In genomic region chr5:91361055-91361701, GRCh38 we compare ENCODE assay signal across 9 cellular contexts. TPM values are rescaled to one million over a fixed set of nuclear protein-coding genes. Genes with fewer than 3 reads are reported as not detected.
DNase-seq lines count a peak whose midpoint lies in the region; ATAC-seq and TF ChIP-seq lines count a peak whose summit lies in the region.
"Had no signal": no experiment of that assay in that cellular context is flagged by ENCODE, and none has a peak within 500 bp of the region (broad histone marks: within the 10 kb centered on the region; RNA-seq: fewer than 3 reads in every experiment).

No MANE protein-coding gene starts in this region.

- H3K27me3 Mint-ChIP-seq in activated T-cell treated with anti-CD3 and anti-CD28 coated beads, Interleukin-2, amount 50 U/mL, for 4 hours (ENCODE audit: low read depth): no peaks in the 10 kb centered on the region
- no peaks in the 10 kb centered on the region for H3K27me3 Mint-ChIP-seq in stimulated activated naive B cell treated with anti-CD40 and anti-IgM and Interleukin-4, amounts not matched to agents 10 μg/mL and 1 μg/mL and 100 μg/mL, for 72 hours

- CTCF ChIA-PET in OCI-LY7 (lab: Charles Lee; ENCODE audit: unreplicated experiment): interaction anchor here (1.0 kb wide), 1 partner anchor 77 kb away, joined by 3 read pairs; no protein-coding TSS in a partner anchor

- H3K4me1 Mint-ChIP-seq in activated T-cell treated with anti-CD3 and anti-CD28 coated beads, Interleukin-2, amount 50 U/mL, for 4 hours (ENCODE audit: low read depth): peaks cover 14% of the 10 kb centered on the region
- H3K4me1 Mint-ChIP-seq in stimulated activated naive B cell treated with anti-CD40 and anti-IgM and Interleukin-4, amounts not matched to agents 10 μg/mL and 1 μg/mL and 100 μg/mL, for 72 hours: peaks cover 17 to 25% of the 10 kb centered on the region in 2 donors

- H3K36me3 ChIP-seq in OCI-LY7 (ENCODE audit: insufficient read depth, low read length) (no peaks in the 10 kb centered on the region), brain microvascular endothelial cell (replicated peaks) (no peaks in the 10 kb centered on the region)

- peak overlapping the region; percentile 86 for H3K27ac Mint-ChIP-seq in stimulated activated naive B cell treated with anti-CD40 and anti-IgM and Interleukin-4, amounts not matched to agents 10 μg/mL and 1 μg/mL and 100 μg/mL, for 72 hours

- H3K4me3 ChIP-seq in OCI-LY7 (ENCODE audit: low read depth, low read length, poor library complexity, severe bottlenecking): no peak overlapping the region
- no peak overlapping the region for H3K4me3 ChIP-seq in brain microvascular endothelial cell (ENCODE audit: low read depth, low read length)

- no peaks in the 10 kb centered on the region for H3K79me2 ChIP-seq in OCI-LY7 (ENCODE audit: insufficient read depth, low read depth, low read length)

- ATAC-seq in activated T-cell treated with anti-CD3 and anti-CD28 coated beads, Interleukin-2, amount 50 U/mL, for 4 hours: peak; percentile 91 to 93
- peak; percentile 86 for ATAC-seq in HG02852 (IDR thresholded peaks at IDR 0.05; ENCODE audit: unreplicated experiment)
- ATAC-seq in stimulated activated naive B cell treated with anti-CD40 and anti-IgM and Interleukin-4, amounts not matched to agents 10 μg/mL and 1 μg/mL and 100 μg/mL, for 72 hours (replicated peaks): peak; percentile 90
- ATAC-seq: naive thymus-derived CD4-positive, alpha-beta T cell had no signal

- no TSS peak for BruUV-seq in OCI-LY7 (replicated peaks; lab: Mats Ljungman, UMichigan)

- peak overlapping the region; percentile 42 for H3K4me2 ChIP-seq in OCI-LY7 (ENCODE audit: low read length)

- in situ Hi-C loops in brain microvascular endothelial cell (cut with HindIII; ENCODE audit: low pct_ligation_motif_present, low sequenced_read_pairs): no loop called here

- H4K20me1 ChIP-seq in OCI-LY7 (ENCODE audit: insufficient read depth, low read length): no peaks in the 10 kb centered on the region

- peaks cover 18% of the 10 kb centered on the region for H3K4me1 ChIP-seq in OCI-LY7 (ENCODE audit: insufficient read depth, low read length, poor library complexity, severe bottlenecking)

- H3K27me3 ChIP-seq in brain microvascular endothelial cell (replicated peaks): no peaks in the 10 kb centered on the region

- peak overlapping the region; percentile 26; the same call in 1 of the 2 replicates for H2AFZ ChIP-seq in OCI-LY7 (ENCODE audit: low read length)

- H3K4me3 Mint-ChIP-seq in activated T-cell treated with anti-CD3 and anti-CD28 coated beads, Interleukin-2, amount 50 U/mL, for 4 hours: no peak overlapping the region
- peak overlapping the region; percentile 40 to 50 for H3K4me3 Mint-ChIP-seq in stimulated activated naive B cell treated with anti-CD40 and anti-IgM and Interleukin-4, amounts not matched to agents 10 μg/mL and 1 μg/mL and 100 μg/mL, for 72 hours

- H3K9me2 ChIP-seq in OCI-LY7 (ENCODE audit: insufficient read depth, low read length): no peaks in the 10 kb centered on the region

- H3K27ac ChIP-seq in OCI-LY7 (ENCODE audit: low read depth, low read length, poor library complexity, severe bottlenecking) (peak overlapping the region; percentile 45), brain microvascular endothelial cell (no peak overlapping the region)

- TF ChIP-seq CTCF in OCI-LY7 (conservative IDR thresholded peaks at IDR 0.05; ENCODE audit: low read length) (no peak), brain microvascular endothelial cell (IDR thresholded peaks at IDR 0.05; ENCODE audit: low read depth, low read length, missing control alignments) (no peak)

- POLR2A ChIA-PET in OCI-LY7 (lab: Charles Lee): interaction anchor here (0.5 to 1.3 kb wide), 7 partner anchors 12 to 249 kb away, joined by 3 to 5 read pairs (median 4); partner anchors contain the start of gene ARRDC3

- peaks cover 14% of the 10 kb centered on the region; the same call in 1 of the 2 replicates for H3K9me3 ChIP-seq in OCI-LY7 (ENCODE audit: low read length)

- H3K36me3 Mint-ChIP-seq in activated T-cell treated with anti-CD3 and anti-CD28 coated beads, Interleukin-2, amount 50 U/mL, for 4 hours (ENCODE audit: insufficient read depth): peaks cover 6% of the 10 kb centered on the region
- peaks cover 4 to 8% of the 10 kb centered on the region in 2 donors for H3K36me3 Mint-ChIP-seq in stimulated activated naive B cell treated with anti-CD40 and anti-IgM and Interleukin-4, amounts not matched to agents 10 μg/mL and 1 μg/mL and 100 μg/mL, for 72 hours

- DNase-seq in activated T-cell treated with anti-CD3 and anti-CD28 coated beads, Interleukin-2, amount 50 U/mL, for 4 hours: no peak
- no peak for DNase-seq in activated T-cell treated with anti-CD3 and anti-CD28 coated beads for 4 hours
- peak; percentile 30 for DNase-seq in OCI-LY7 (ENCODE audit: low spot score)
- no peak for DNase-seq in stimulated activated naive B cell treated with anti-CD40 and anti-IgM and Interleukin-4, amounts not matched to agents 10 μg/mL and 1 μg/mL and 100 μg/mL, for 72 hours
- DNase-seq in effector CD8-positive, alpha-beta T cell (lab: John Stamatoyannopoulos, UW): no peak
- no peak for DNase-seq in brain microvascular endothelial cell
- DNase-seq in posterior cingulate gyrus: no peak
- DNase-seq: naive thymus-derived CD4-positive, alpha-beta T cell had no signal

- H3K9me3 Mint-ChIP-seq in activated T-cell treated with anti-CD3 and anti-CD28 coated beads, Interleukin-2, amount 50 U/mL, for 4 hours: peaks cover 10% of the 10 kb centered on the region
- H3K9me3 Mint-ChIP-seq in stimulated activated naive B cell treated with anti-CD40 and anti-IgM and Interleukin-4, amounts not matched to agents 10 μg/mL and 1 μg/mL and 100 μg/mL, for 72 hours: peaks cover 3 to 9% of the 10 kb centered on the region in 2 donors

- intact Hi-C loops in OCI-LY7 (cut with micrococcal nuclease; ENCODE audit: unreplicated experiment): loop anchor here (2.0 to 5.0 kb wide), 2 partner anchors 20 to 49 kb away; no protein-coding TSS in a partner anchor
- intact Hi-C loops in posterior cingulate gyrus (cut with DNase I): no loop called here

RNA-seq across cellular contexts. Expression of gene ARRDC3, which starts 21.9 kb away (rescaled TPM):
- total RNA-seq in activated T-cell treated with anti-CD3 and anti-CD28 coated beads, Interleukin-2, amount 50 U/mL, for 4 hours: 10 to 100 TPM; 14.5 to 30.2 (median 24.1) TPM
- total RNA-seq in OCI-LY7 (2014; rRNA removed; shearing (Covaris generic)): 30.6 TPM in 2 replicates
- 26.3 and 30.0 TPM in 2 replicates for total RNA-seq in OCI-LY7 (2022)
